In the genomic region with DNA sequence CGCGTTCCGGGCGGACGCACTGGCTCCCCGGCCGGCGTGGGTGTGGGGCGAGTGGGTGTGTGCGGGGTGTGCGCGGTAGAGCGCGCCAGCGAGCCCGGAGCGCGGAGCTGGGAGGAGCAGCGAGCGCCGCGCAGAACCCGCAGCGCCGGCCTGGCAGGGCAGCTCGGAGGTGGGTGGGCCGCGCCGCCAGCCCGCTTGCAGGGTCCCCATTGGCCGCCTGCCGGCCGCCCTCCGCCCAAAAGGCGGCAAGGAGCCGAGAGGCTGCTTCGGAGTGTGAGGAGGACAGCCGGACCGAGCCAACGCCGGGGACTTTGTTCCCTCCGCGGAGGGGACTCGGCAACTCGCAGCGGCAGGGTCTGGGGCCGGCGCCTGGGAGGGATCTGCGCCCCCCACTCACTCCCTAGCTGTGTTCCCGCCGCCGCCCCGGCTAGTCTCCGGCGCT, we compare ENCODE assay signal across 1 cellular context.
TF ChIP-seq lines count a peak whose summit lies in the region.

A gene (plus strand): TSS at position 264 of the 442 bp plus-strand sequence. CDS start 1,211 bp downstream, outside the sequence.

TF ChIP-seq in HepG2, 621 proteins besides CTCF, POLR2A, EP300 and RAD21 (continued from another document):
- 0 out of 2 replicates have a peak, but pooled peaks have one; percentile 41 for TF ChIP-seq HOXD1 (CRISPR knock-in tag; IDR thresholded peaks at IDR 0.05)
- TF ChIP-seq, protein P1, sequence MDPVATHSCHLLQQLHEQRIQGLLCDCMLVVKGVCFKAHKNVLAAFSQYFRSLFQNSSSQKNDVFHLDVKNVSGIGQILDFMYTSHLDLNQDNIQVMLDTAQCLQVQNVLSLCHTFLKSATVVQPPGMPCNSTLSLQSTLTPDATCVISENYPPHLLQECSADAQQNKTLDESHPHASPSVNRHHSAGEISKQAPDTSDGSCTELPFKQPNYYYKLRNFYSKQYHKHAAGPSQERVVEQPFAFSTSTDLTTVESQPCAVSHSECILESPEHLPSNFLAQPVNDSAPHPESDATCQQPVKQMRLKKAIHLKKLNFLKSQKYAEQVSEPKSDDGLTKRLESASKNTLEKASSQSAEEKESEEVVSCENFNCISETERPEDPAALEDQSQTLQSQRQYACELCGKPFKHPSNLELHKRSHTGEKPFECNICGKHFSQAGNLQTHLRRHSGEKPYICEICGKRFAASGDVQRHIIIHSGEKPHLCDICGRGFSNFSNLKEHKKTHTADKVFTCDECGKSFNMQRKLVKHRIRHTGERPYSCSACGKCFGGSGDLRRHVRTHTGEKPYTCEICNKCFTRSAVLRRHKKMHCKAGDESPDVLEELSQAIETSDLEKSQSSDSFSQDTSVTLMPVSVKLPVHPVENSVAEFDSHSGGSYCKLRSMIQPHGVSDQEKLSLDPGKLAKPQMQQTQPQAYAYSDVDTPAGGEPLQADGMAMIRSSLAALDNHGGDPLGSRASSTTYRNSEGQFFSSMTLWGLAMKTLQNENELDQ (CRISPR knock-in tag; IDR thresholded peaks at IDR 0.05; ENCODE audit: borderline replicate concordance): no peak
- TF ChIP-seq, protein P2, sequence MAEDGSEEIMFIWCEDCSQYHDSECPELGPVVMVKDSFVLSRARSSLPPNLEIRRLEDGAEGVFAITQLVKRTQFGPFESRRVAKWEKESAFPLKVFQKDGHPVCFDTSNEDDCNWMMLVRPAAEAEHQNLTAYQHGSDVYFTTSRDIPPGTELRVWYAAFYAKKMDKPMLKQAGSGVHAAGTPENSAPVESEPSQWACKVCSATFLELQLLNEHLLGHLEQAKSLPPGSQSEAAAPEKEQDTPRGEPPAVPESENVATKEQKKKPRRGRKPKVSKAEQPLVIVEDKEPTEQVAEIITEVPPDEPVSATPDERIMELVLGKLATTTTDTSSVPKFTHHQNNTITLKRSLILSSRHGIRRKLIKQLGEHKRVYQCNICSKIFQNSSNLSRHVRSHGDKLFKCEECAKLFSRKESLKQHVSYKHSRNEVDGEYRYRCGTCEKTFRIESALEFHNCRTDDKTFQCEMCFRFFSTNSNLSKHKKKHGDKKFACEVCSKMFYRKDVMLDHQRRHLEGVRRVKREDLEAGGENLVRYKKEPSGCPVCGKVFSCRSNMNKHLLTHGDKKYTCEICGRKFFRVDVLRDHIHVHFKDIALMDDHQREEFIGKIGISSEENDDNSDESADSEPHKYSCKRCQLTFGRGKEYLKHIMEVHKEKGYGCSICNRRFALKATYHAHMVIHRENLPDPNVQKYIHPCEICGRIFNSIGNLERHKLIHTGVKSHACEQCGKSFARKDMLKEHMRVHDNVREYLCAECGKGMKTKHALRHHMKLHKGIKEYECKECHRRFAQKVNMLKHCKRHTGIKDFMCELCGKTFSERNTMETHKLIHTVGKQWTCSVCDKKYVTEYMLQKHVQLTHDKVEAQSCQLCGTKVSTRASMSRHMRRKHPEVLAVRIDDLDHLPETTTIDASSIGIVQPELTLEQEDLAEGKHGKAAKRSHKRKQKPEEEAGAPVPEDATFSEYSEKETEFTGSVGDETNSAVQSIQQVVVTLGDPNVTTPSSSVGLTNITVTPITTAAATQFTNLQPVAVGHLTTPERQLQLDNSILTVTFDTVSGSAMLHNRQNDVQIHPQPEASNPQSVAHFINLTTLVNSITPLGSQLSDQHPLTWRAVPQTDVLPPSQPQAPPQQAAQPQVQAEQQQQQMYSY (CRISPR knock-in tag; IDR thresholded peaks at IDR 0.05): 0 out of 2 replicates have a peak, but pooled peaks have one; percentile 21
- 0 out of 2 replicates have a peak, but pooled peaks have one; percentile 19 for TF ChIP-seq ZMAT3 (CRISPR knock-in tag; conservative IDR thresholded peaks at IDR 0.05)
- no peak for TF ChIP-seq RORA (CRISPR knock-in tag; IDR thresholded peaks at IDR 0.05)
- no peak for TF ChIP-seq TCF12 (IDR thresholded peaks at IDR 0.05)
- TF ChIP-seq TCF12 (CRISPR knock-in tag; IDR thresholded peaks at IDR 0.05): peak; percentile 28; the same call in 1 of the 2 replicates
- peak; percentile 57; the same call in 1 of the 2 replicates for TF ChIP-seq ZNF878 (CRISPR knock-in tag; IDR thresholded peaks at IDR 0.05)
- TF ChIP-seq MYNN (CRISPR knock-in tag; IDR thresholded peaks at IDR 0.05; ENCODE audit: low read depth): no peak
- TF ChIP-seq, protein P3, sequence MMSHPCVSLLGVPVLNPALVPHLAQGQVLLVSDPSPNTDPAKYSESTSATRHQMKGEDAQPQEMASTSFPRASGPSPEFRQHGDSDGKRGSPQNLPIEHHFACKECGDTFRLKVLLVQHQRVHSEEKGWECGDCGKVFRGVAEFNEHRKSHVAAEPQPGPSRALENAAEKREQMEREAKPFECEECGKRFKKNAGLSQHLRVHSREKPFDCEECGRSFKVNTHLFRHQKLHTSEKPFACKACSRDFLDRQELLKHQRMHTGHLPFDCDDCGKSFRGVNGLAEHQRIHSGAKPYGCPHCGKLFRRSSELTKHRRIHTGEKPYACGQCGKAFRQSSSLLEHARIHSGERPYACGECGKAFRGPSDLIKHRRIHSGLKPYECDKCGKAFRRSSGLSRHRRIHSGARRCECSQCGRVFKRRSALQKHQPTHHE (CRISPR knock-in tag; IDR thresholded peaks at IDR 0.05; ENCODE audit: borderline replicate concordance): peak; percentile 56; the same call in 1 of the 2 replicates
- TF ChIP-seq ZNF350 (CRISPR knock-in tag; IDR thresholded peaks at IDR 0.05; ENCODE audit: borderline replicate concordance, low read depth): no peak
- TF ChIP-seq, protein P4, sequence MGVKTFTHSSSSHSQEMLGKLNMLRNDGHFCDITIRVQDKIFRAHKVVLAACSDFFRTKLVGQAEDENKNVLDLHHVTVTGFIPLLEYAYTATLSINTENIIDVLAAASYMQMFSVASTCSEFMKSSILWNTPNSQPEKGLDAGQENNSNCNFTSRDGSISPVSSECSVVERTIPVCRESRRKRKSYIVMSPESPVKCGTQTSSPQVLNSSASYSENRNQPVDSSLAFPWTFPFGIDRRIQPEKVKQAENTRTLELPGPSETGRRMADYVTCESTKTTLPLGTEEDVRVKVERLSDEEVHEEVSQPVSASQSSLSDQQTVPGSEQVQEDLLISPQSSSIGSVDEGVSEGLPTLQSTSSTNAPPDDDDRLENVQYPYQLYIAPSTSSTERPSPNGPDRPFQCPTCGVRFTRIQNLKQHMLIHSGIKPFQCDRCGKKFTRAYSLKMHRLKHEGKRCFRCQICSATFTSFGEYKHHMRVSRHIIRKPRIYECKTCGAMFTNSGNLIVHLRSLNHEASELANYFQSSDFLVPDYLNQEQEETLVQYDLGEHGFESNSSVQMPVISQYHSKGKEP (CRISPR knock-in tag; IDR thresholded peaks at IDR 0.05): no peak
- TF ChIP-seq FOXP1 (IDR thresholded peaks at IDR 0.05): no peak
- no peak for TF ChIP-seq FOXP1 (CRISPR knock-in tag; IDR thresholded peaks at IDR 0.05)
- peak; percentile 16; the same call in 1 of the 2 replicates for TF ChIP-seq ZNF776 (CRISPR knock-in tag; IDR thresholded peaks at IDR 0.05)
